22 cellular contexts compared by ENCODE assay signal in the genomic region with DNA sequence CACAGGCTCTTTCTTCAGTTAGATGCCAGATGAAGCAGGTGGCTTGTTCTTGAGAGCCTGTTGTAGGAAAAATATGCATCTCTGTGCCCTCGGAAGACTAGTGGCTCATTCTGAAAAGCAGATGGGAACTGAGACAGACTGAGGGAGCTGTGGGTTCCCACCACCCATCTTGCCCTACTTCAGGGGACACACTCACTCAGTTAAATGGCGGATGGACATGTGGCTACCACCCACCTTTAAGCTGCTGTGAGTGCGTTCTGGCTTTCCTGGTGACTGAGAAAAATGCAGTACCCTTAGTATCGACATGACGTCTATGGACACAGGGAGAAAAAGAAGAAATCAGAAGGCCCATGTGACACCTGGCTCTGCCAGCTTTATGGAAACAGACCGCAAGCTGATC. TPM values are rescaled to one million over a fixed set of nuclear protein-coding genes. Genes with fewer than 3 reads are reported as not detected.
"Had no signal": no experiment of that assay in that cellular context is flagged by ENCODE, and none has a peak within 500 bp of the region (broad histone marks: within the 10 kb centered on the region; RNA-seq: fewer than 3 reads in every experiment).

No MANE protein-coding gene starts in this region.

- H3K36me3 Mint-ChIP-seq: activated naive CD8-positive, alpha-beta T cell; natural killer cell treated with Interleukin-12 subunit alpha and Interleukin-12 subunit beta and Interleukin-15 and Interleukin-18, amount 100 ng/mL, for 72 hours had no signal

- H3K9me3 Mint-ChIP-seq: activated CD4-positive, alpha-beta T cell treated with anti-CD3 and anti-CD28 coated beads, Interleukin-2, amount 10 ng/mL, durations not matched to agents 24 days and 14 days; central memory CD8-positive, alpha-beta T cell; dendritic cell treated with granulocyte-macrophage colony-stimulating factor and Interleukin-4, amounts not matched to agents 40 ng/mL and 50 ng/mL, for 4 days; effector memory CD8-positive, alpha-beta T cell; natural killer cell treated with Interleukin-12 subunit alpha and Interleukin-12 subunit beta and Interleukin-15 and Interleukin-18, amount 100 ng/mL, for 72 hours had no signal

- H3K27me3 Mint-ChIP-seq: dendritic cell treated with granulocyte-macrophage colony-stimulating factor and Interleukin-4, amounts not matched to agents 40 ng/mL and 50 ng/mL, for 4 days; effector memory CD8-positive, alpha-beta T cell; progenitor cell of endocrine pancreas had no signal

- H3K27ac ChIP-seq: epithelial cell of prostate had no signal

- H3K27ac Mint-ChIP-seq: activated CD4-positive, alpha-beta T cell treated with anti-CD3 and anti-CD28 coated beads, Interleukin-2, amount 10 ng/mL, durations not matched to agents 24 days and 14 days; activated naive CD8-positive, alpha-beta T cell; activated T-cell treated with anti-CD3 and anti-CD28 coated beads, Interleukin-2, amount 50 U/mL, for 72 hours; dendritic cell treated with granulocyte-macrophage colony-stimulating factor and Interleukin-4, amounts not matched to agents 40 ng/mL and 50 ng/mL, for 4 days; effector memory CD8-positive, alpha-beta T cell; natural killer cell treated with Interleukin-12 subunit alpha and Interleukin-12 subunit beta and Interleukin-15 and Interleukin-18, amount 100 ng/mL, for 72 hours; progenitor cell of endocrine pancreas had no signal

- DNase-seq: activated CD4-positive, alpha-beta T cell treated with anti-CD3 and anti-CD28 coated beads, Interleukin-2, amount 10 ng/mL, durations not matched to agents 24 days and 14 days; activated CD4-positive, CD25-positive, alpha-beta regulatory T cell; activated CD8-positive, alpha-beta memory T cell treated with anti-CD3 and anti-CD28 coated beads, Interleukin-2, amount 50 U/mL, for 48 hours; activated gamma-delta T cell; activated T-cell treated with anti-CD3 and anti-CD28 coated beads, Interleukin-2, amount 50 U/mL, for 72 hours; amniotic stem cell; effector memory CD8-positive, alpha-beta T cell; mammary epithelial cell; nucleus accumbens; right cardiac atrium; small intestine; stimulated activated CD4-positive, alpha-beta T cell treated with anti-CD3 and anti-CD28 coated beads, Interleukin-4, amount 100 ng/mL, for 4 hours; stimulated activated CD8-positive, alpha-beta memory T cell treated with anti-CD3 and anti-CD28 coated beads, Interleukin-4, amount 100 ng/mL, for 48 hours; stimulated activated naive CD4-positive, alpha-beta T cell treated with Interleukin-2 at 50 U/mL for 16 hours; substantia nigra had no signal

- H3K4me1 Mint-ChIP-seq: activated CD4-positive, alpha-beta T cell treated with anti-CD3 and anti-CD28 coated beads, Interleukin-2, amount 10 ng/mL, durations not matched to agents 24 days and 14 days; central memory CD8-positive, alpha-beta T cell had no signal

- ATAC-seq: activated T-cell treated with anti-CD3 and anti-CD28 coated beads, Interleukin-2, amount 50 U/mL, for 72 hours; effector memory CD8-positive, alpha-beta T cell; left lobe of liver; natural killer cell treated with Interleukin-12 subunit alpha and Interleukin-12 subunit beta and Interleukin-15 and Interleukin-18, amount 100 ng/mL, for 72 hours; right cardiac atrium had no signal

- H3K4me3 Mint-ChIP-seq: activated CD4-positive, alpha-beta T cell treated with anti-CD3 and anti-CD28 coated beads, Interleukin-2, amount 10 ng/mL, durations not matched to agents 24 days and 14 days; activated naive CD8-positive, alpha-beta T cell; activated T-cell treated with anti-CD3 and anti-CD28 coated beads, Interleukin-2, amount 50 U/mL, for 72 hours; central memory CD8-positive, alpha-beta T cell; dendritic cell treated with granulocyte-macrophage colony-stimulating factor and Interleukin-4, amounts not matched to agents 40 ng/mL and 50 ng/mL, for 4 days; effector memory CD8-positive, alpha-beta T cell; natural killer cell treated with Interleukin-12 subunit alpha and Interleukin-12 subunit beta and Interleukin-15 and Interleukin-18, amount 100 ng/mL, for 72 hours had no signal

RNA-seq across cellular contexts. Expression of a gene that starts 50.3 kb away (rescaled TPM):
- total RNA-seq: activated CD4-positive, alpha-beta T cell treated with anti-CD3 and anti-CD28 coated beads, Interleukin-2, amount 10 ng/mL, durations not matched to agents 24 days and 14 days; activated T-cell treated with anti-CD3 and anti-CD28 coated beads, Interleukin-2, amount 50 U/mL, for 72 hours; natural killer cell treated with Interleukin-12 subunit alpha and Interleukin-12 subunit beta and Interleukin-15 and Interleukin-18, amount 100 ng/mL, for 72 hours had no signal
